In the genomic region with DNA sequence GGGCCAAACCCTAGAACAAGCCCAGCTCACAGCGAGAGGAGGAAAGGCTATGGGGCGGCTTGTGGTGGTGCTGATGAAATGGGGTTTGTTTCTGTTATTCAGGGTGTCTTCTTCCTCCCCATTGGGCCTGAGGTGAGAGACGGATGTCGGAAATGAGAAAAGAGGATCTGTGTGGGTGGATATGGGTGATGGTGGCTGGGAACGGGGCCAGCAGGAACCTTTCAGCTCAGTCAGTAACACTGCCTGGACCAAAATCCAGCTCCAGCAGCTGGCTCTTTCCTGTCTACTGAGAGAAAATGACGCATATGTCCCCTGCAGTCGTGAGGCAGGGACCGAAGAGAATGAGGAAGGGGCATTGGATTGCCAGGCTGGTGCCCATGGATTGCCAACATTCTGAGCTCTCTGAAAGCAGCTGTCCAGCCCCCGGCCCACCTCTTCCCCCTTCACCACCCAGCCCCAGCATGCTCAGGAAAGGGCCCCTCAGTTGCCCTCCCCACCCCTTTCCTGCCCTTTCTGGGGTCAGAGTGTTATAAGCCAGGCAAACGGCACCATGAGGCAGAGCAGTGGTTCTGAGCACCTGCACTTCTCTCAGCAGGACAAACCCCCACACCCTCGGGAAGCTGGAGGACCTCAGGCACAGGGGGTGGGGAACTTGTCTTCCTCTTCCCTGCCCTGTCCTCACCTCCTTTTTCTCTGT, we compare ENCODE assay signal across 14 cellular contexts. TPM values are rescaled to one million over a fixed set of nuclear protein-coding genes. Genes with fewer than 3 reads are reported as not detected.
DNase-seq lines count a peak whose midpoint lies in the region; ATAC-seq and TF ChIP-seq lines count a peak whose summit lies in the region.
"Had no signal": no experiment of that assay in that cellular context is flagged by ENCODE, and none has a peak within 500 bp of the region (broad histone marks: within the 10 kb centered on the region; RNA-seq: fewer than 3 reads in every experiment).

No MANE protein-coding gene starts in this region.

- H3K27ac ChIP-seq in tibial artery = no peak overlapping the region
- H3K27ac ChIP-seq: KMS-11 had no signal

- H3K36me3 Mint-ChIP-seq in activated naive CD4-positive, alpha-beta T cell treated with anti-CD3 and anti-CD28 coated beads, Interleukin-2, amount 50 U/mL, for 72 hours = no peaks in the 10 kb centered on the region
- no peaks in the 10 kb centered on the region for H3K36me3 Mint-ChIP-seq in activated naive CD4-positive, alpha-beta T cell treated with anti-CD3 and anti-CD28 coated beads, Interleukin-2, amount 10 ng/mL, durations not matched to agents 7 days and 5 days

- DNase-seq in activated naive CD4-positive, alpha-beta T cell treated with anti-CD3 and anti-CD28 coated beads, Interleukin-2, amount 50 U/mL, for 72 hours (ENCODE audit: low spot score in 2 of 2) = no peak
- no peak for DNase-seq in activated naive CD4-positive, alpha-beta T cell treated with anti-CD3 and anti-CD28 coated beads, Interleukin-2, amount 10 ng/mL, durations not matched to agents 7 days and 5 days
- DNase-seq in RPMI7951 (ENCODE audit: low read depth) (peak; percentile 5), globus pallidus (ENCODE audit: low spot score) (peak; percentile 15), tibial artery (no peak), mucosa of descending colon (no peak)
- DNase-seq in stimulated activated naive CD8-positive, alpha-beta T cell treated with anti-CD3 and anti-CD28 coated beads, Interleukin-15, amount 100 ng/mL, for 72 hours = peak; percentile 31 to 61
- DNase-seq: activated B cell treated with CpG ODN at 0.5 μM for 24 hours, DND-41, NCI-H524 treated with DMSO at 0.1 percent for 48 hours, SIG-M5 had no signal

- H3K4me1 ChIP-seq in tibial artery (peaks cover 0 to 11% (median 0%) of the 10 kb centered on the region in 4 donors), mucosa of descending colon (ENCODE audit: low read depth) (no peaks in the 10 kb centered on the region)

- no peaks in the 10 kb centered on the region for H3K27me3 ChIP-seq in tibial artery

- intact Hi-C loops in tibial artery (cut with DNase I; ENCODE audit: low total_unique reads) = no loop called here
- intact Hi-C loops in mucosa of descending colon (cut with DNase I, micrococcal nuclease) = no loop called here

- TF ChIP-seq CTCF in tibial artery (IDR thresholded peaks at IDR 0.05) = no peak
- no peak for TF ChIP-seq CTCF in mucosa of descending colon (IDR thresholded peaks at IDR 0.05)

- peak; percentile 87 to 91 for ATAC-seq in activated naive CD4-positive, alpha-beta T cell treated with anti-CD3 and anti-CD28 coated beads, Interleukin-2, amount 50 U/mL, for 72 hours
- ATAC-seq in stimulated activated naive CD8-positive, alpha-beta T cell treated with anti-CD3 and anti-CD28 coated beads, Interleukin-15, amount 100 ng/mL, for 72 hours = peak; percentile 87
- no peak for ATAC-seq in GM21367 (IDR thresholded peaks at IDR 0.05; ENCODE audit: unreplicated experiment)
- ATAC-seq in mucosa of descending colon = no peak

- H3K27ac Mint-ChIP-seq in activated naive CD4-positive, alpha-beta T cell treated with anti-CD3 and anti-CD28 coated beads, Interleukin-2, amount 50 U/mL, for 72 hours = peak overlapping the region; percentile 46 to 70
- H3K27ac Mint-ChIP-seq in activated naive CD4-positive, alpha-beta T cell treated with anti-CD3 and anti-CD28 coated beads, Interleukin-2, amount 10 ng/mL, durations not matched to agents 7 days and 5 days = no peak overlapping the region
- peak overlapping the region; percentile 84 to 86 for H3K27ac Mint-ChIP-seq in stimulated activated naive CD8-positive, alpha-beta T cell treated with anti-CD3 and anti-CD28 coated beads, Interleukin-15, amount 100 ng/mL, for 72 hours
- H3K27ac Mint-ChIP-seq: activated B cell treated with CpG ODN at 0.5 μM for 24 hours; dendritic cell treated with granulocyte-macrophage colony-stimulating factor and Interleukin-4, amounts not matched to agents 40 ng/mL and 50 ng/mL, for 4 days had no signal

- CTCF ChIA-PET in activated naive CD4-positive, alpha-beta T cell treated with anti-CD3 and anti-CD28 coated beads, Interleukin-2, amount 10 ng/mL, durations not matched to agents 7 days and 5 days (lab: Charles Lee) = interaction anchor here (1.4 kb wide), 1 partner anchor 21 kb away, joined by 5 read pairs; no protein-coding TSS in a partner anchor

- H3K4me3 ChIP-seq in tibial artery (no peak overlapping the region), mucosa of descending colon (no peak overlapping the region)

- H3K9me3 Mint-ChIP-seq in activated naive CD4-positive, alpha-beta T cell treated with anti-CD3 and anti-CD28 coated beads, Interleukin-2, amount 50 U/mL, for 72 hours = no peaks in the 10 kb centered on the region
- H3K9me3 Mint-ChIP-seq in activated naive CD4-positive, alpha-beta T cell treated with anti-CD3 and anti-CD28 coated beads, Interleukin-2, amount 10 ng/mL, durations not matched to agents 7 days and 5 days = no peaks in the 10 kb centered on the region
- no peaks in the 10 kb centered on the region for H3K9me3 Mint-ChIP-seq in stimulated activated naive CD8-positive, alpha-beta T cell treated with anti-CD3 and anti-CD28 coated beads, Interleukin-15, amount 100 ng/mL, for 72 hours
- H3K9me3 Mint-ChIP-seq: activated B cell treated with CpG ODN at 0.5 μM for 24 hours; dendritic cell treated with granulocyte-macrophage colony-stimulating factor and Interleukin-4, amounts not matched to agents 40 ng/mL and 50 ng/mL, for 4 days had no signal

- H3K9me3 ChIP-seq in tibial artery (no peaks in the 10 kb centered on the region), mucosa of descending colon (no peaks in the 10 kb centered on the region)

- peaks cover 0 to 10% (median 0%) of the 10 kb centered on the region in 3 donors for H3K36me3 ChIP-seq in tibial artery
- no peaks in the 10 kb centered on the region for H3K36me3 ChIP-seq in mucosa of descending colon (ENCODE audit: low read depth)

- H3K4me3 Mint-ChIP-seq in activated naive CD4-positive, alpha-beta T cell treated with anti-CD3 and anti-CD28 coated beads, Interleukin-2, amount 10 ng/mL, durations not matched to agents 7 days and 5 days = no peak overlapping the region
- H3K4me3 Mint-ChIP-seq in stimulated activated naive CD8-positive, alpha-beta T cell treated with anti-CD3 and anti-CD28 coated beads, Interleukin-15, amount 100 ng/mL, for 72 hours = peak overlapping the region; percentile 52 to 58
- H3K4me3 Mint-ChIP-seq: activated B cell treated with CpG ODN at 0.5 μM for 24 hours; dendritic cell treated with granulocyte-macrophage colony-stimulating factor and Interleukin-4, amounts not matched to agents 40 ng/mL and 50 ng/mL, for 4 days had no signal

- peaks cover 12% of the 10 kb centered on the region for H3K4me1 Mint-ChIP-seq in activated naive CD4-positive, alpha-beta T cell treated with anti-CD3 and anti-CD28 coated beads, Interleukin-2, amount 10 ng/mL, durations not matched to agents 7 days and 5 days
- H3K4me1 Mint-ChIP-seq in stimulated activated naive CD8-positive, alpha-beta T cell treated with anti-CD3 and anti-CD28 coated beads, Interleukin-15, amount 100 ng/mL, for 72 hours = peaks cover 23% of the 10 kb centered on the region

- peaks cover 4% of the 10 kb centered on the region for H3K27me3 Mint-ChIP-seq in activated naive CD4-positive, alpha-beta T cell treated with anti-CD3 and anti-CD28 coated beads, Interleukin-2, amount 10 ng/mL, durations not matched to agents 7 days and 5 days
- no peaks in the 10 kb centered on the region for H3K27me3 Mint-ChIP-seq in stimulated activated naive CD8-positive, alpha-beta T cell treated with anti-CD3 and anti-CD28 coated beads, Interleukin-15, amount 100 ng/mL, for 72 hours

RNA-seq across cellular contexts. Expression of gene MYH3, which starts 4.0 kb away (rescaled TPM):
- total RNA-seq in activated naive CD4-positive, alpha-beta T cell treated with anti-CD3 and anti-CD28 coated beads, Interleukin-2, amount 50 U/mL, for 72 hours = 1 to 10 TPM; 2.0 to 5.1 TPM
- 0.12 and 3.8 TPM in 2 replicates for total RNA-seq in RPMI7951 (2014; rRNA removed; shearing (Covaris generic))
- total RNA-seq in mucosa of descending colon = 1 to 10 TPM; 2.0 to 3.2 (median 2.3) TPM

RNA-seq across cellular contexts. Expression of gene SCO1, which starts 44.2 kb away (rescaled TPM):
- 10 to 100 TPM; 28.1 to 36.3 TPM for total RNA-seq in activated naive CD4-positive, alpha-beta T cell treated with anti-CD3 and anti-CD28 coated beads, Interleukin-2, amount 50 U/mL, for 72 hours
- total RNA-seq in RPMI7951 (2014; rRNA removed; shearing (Covaris generic)) = 19.1 and 25.7 TPM in 2 replicates
- 10 to 100 TPM; 32.1 to 39.0 (median 38.3) TPM for total RNA-seq in mucosa of descending colon

RNA-seq across cellular contexts. Expression of gene ADPRM, which starts 44.3 kb away (rescaled TPM):
- total RNA-seq in activated naive CD4-positive, alpha-beta T cell treated with anti-CD3 and anti-CD28 coated beads, Interleukin-2, amount 50 U/mL, for 72 hours = 10 to 100 TPM; 10.0 to 11.5 TPM
- total RNA-seq in RPMI7951 (2014; rRNA removed; shearing (Covaris generic)) = 6.0 and 8.9 TPM in 2 replicates
- total RNA-seq in mucosa of descending colon = 1 to 10 TPM; 6.9 to 8.7 (median 8.5) TPM

Comparison
In these comparisons a context has a peak if more than half of its experiments do, and no peak if none do; other contexts are left out.
1. ATAC-seq: peak in activated naive CD4-positive, alpha-beta T cell treated with anti-CD3 and anti-CD28 coated beads, Interleukin-2, amount 50 U/mL, for 72 hours (2 of 2) and stimulated activated naive CD8-positive, alpha-beta T cell treated with anti-CD3 and anti-CD28 coated beads, Interleukin-15, amount 100 ng/mL, for 72 hours (single experiment); none in GM21367 (single experiment) and mucosa of descending colon (single experiment).
2. DNase-seq: peak in RPMI7951 (single experiment), globus pallidus (single experiment) and stimulated activated naive CD8-positive, alpha-beta T cell treated with anti-CD3 and anti-CD28 coated beads, Interleukin-15, amount 100 ng/mL, for 72 hours (2 of 2); none in activated naive CD4-positive, alpha-beta T cell treated with anti-CD3 and anti-CD28 coated beads, Interleukin-2, amount 50 U/mL, for 72 hours (0 of 2), activated naive CD4-positive, alpha-beta T cell treated with anti-CD3 and anti-CD28 coated beads, Interleukin-2, amount 10 ng/mL, durations not matched to agents 7 days and 5 days (single experiment), tibial artery (0 of 2) and mucosa of descending colon (0 of 3).